Comparison of ENCODE assay signal across 8 cellular contexts in the genomic region with DNA sequence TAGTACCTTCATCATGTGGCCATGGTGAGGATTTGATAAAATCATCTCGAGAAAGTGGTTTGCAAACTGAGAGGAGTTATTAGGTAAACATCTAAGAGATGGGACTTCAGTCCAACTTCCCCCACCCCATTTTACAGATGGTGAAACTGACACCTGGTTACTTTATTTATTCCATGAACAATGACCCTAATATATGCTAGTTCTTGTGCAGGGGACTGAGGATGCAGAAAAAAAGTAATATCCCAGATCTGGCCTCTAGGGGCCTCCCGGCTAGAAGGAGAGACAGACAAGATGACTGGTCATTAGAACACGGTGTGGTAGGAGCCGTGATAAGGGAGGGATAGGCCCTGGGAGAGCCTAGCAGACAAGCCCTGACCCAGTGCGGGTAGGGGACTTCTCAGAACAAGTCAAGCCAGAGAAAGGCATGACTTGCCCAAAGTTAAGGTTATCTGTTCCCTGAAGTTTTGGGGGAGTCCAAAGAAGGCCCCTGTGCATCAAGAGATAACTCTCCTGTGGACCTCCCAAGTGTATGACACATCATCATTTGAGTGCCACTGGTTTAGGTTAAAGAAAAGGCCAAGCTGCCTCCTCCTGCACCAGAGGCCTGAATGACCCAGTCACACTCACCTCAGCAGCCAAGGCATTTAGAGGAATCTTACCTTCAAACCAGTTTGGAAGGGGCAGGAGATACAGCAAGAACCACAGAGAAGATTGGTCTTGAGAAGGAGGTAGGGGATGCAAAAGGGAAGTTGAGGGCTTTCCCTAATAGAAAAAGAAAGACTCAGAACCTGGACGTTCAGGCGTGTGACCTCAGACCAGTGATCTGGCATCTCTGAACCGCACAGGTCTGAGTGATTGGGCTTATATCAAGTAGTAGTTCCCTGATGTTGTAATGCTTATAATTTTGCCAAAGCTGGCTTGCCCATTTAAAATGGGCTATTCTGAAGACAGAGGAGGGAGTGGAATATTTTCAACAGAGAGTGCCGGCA. TPM values are rescaled to one million over a fixed set of nuclear protein-coding genes. Genes with fewer than 3 reads are reported as not detected.
DNase-seq lines count a peak whose midpoint lies in the region; ATAC-seq and TF ChIP-seq lines count a peak whose summit lies in the region.

No MANE protein-coding gene starts in this region.

- POLR2A ChIA-PET in SK-N-SH (lab: Yijun Ruan, JAX): interaction anchor here (0.9 kb wide), 1 partner anchor 44 kb away, joined by 3 read pairs; no protein-coding TSS in a partner anchor

- H3K36me3 Mint-ChIP-seq in chondrocyte (ENCODE audit: low read depth): peaks cover 4% of the 10 kb centered on the region

- H3K27me3 ChIP-seq in SK-N-SH (ENCODE audit: insufficient read depth) (no peaks in the 10 kb centered on the region), prostate gland (replicated peaks; ENCODE audit: insufficient read depth) (no peaks in the 10 kb centered on the region)

- TF ChIP-seq POLR2A in prostate gland (IDR thresholded peaks at IDR 0.05): no peak

- H3K36me3 ChIP-seq in SK-N-SH (replicated peaks in 1 of 2; ENCODE audit: control insufficient read depth in 1 of 2, insufficient read depth in 2 of 2, low read length in 1 of 2) (no peaks in the 10 kb centered on the region), prostate gland (no peaks in the 10 kb centered on the region)

- DNase-seq in SK-N-SH (peak; percentile 72), M059J (ENCODE audit: low read depth) (peak; percentile 36), chondrocyte (ENCODE audit: low spot score) (no peak), lung microvascular endothelial cell (ENCODE audit: low read depth in 2 of 2) (peak; percentile 28 to 65), prostate gland (ENCODE audit: low spot score) (no peak)
- no peak for DNase-seq in activated naive CD4-positive, alpha-beta T cell treated with Interleukin-2 at 50 U/mL for 16 hours

- H4K20me1 ChIP-seq in SK-N-SH (ENCODE audit: insufficient read depth): no peaks in the 10 kb centered on the region

- TF ChIP-seq EP300 in SK-N-SH (IDR thresholded peaks at IDR 0.05; ENCODE audit: borderline replicate concordance in 1 of 2, low read depth in 1 of 2, low read length in 1 of 2): no peak

- peak; percentile 24; the same call in 1 of the 2 replicates for TF ChIP-seq CTCF in SK-N-SH (IDR thresholded peaks at IDR 0.05)
- TF ChIP-seq CTCF in chondrocyte (IDR thresholded peaks at IDR 0.05): peak; percentile 74
- TF ChIP-seq CTCF in prostate gland (IDR thresholded peaks at IDR 0.05): peak in 1 of 4 experiments; percentile 16

- peak overlapping the region; percentile 7 for H3K27ac Mint-ChIP-seq in chondrocyte (ENCODE audit: unreplicated experiment)

- ATAC-seq in SK-N-SH treated with all-trans-retinoic acid at 6 μM for 48 hours (no peak), GM21515 (IDR thresholded peaks at IDR 0.05; ENCODE audit: unreplicated experiment) (no peak)

- H3K4me3 ChIP-seq in SK-N-SH (ENCODE audit: low read depth in 2 of 2, low read length in 1 of 2) (peak overlapping the region in 1 of 2 experiments; percentile 43; a peak in 1 of 4 replicates), prostate gland (peak overlapping the region in 1 of 2 donors; percentile 5)

- intact Hi-C loops in prostate gland (cut with DNase I): no loop called here

- no peaks in the 10 kb centered on the region for H3F3A ChIP-seq in SK-N-SH (replicated peaks; ENCODE audit: insufficient read depth)

- H3K9me2 ChIP-seq in SK-N-SH: no peaks in the 10 kb centered on the region

- 30% methylated on average over 9 of the region's 9 CpGs for WGBS in SK-N-SH (ENCODE audit: low lambda C conversion rate)
- WGBS in prostate gland: 56% methylated on average over 9 of the region's 9 CpGs

- H3K27me3 Mint-ChIP-seq in chondrocyte (ENCODE audit: low read depth): no peaks in the 10 kb centered on the region

- H3K4me1 ChIP-seq in SK-N-SH (ENCODE audit: control insufficient read depth in 1 of 2, insufficient read depth in 2 of 2, low read depth in 1 of 2, low read length in 1 of 2) (peaks cover 0 to 39% of the 10 kb centered on the region in 2 experiments; a peak in 2 of 4 replicates), prostate gland (replicated peaks) (no peaks in the 10 kb centered on the region)

- no peak overlapping the region for H3K4me2 ChIP-seq in SK-N-SH

- peaks cover 77% of the 10 kb centered on the region for H3K4me1 Mint-ChIP-seq in chondrocyte (ENCODE audit: low read depth)

- no peak overlapping the region for H3K9ac ChIP-seq in SK-N-SH

- H3K9me3 ChIP-seq in SK-N-SH (no peaks in the 10 kb centered on the region), prostate gland (no peaks in the 10 kb centered on the region)

- H3K79me2 ChIP-seq in SK-N-SH (ENCODE audit: insufficient read depth): no peaks in the 10 kb centered on the region

- H2AFZ ChIP-seq in SK-N-SH (ENCODE audit: low read depth): no peak overlapping the region

- H3K4me3 Mint-ChIP-seq in chondrocyte (ENCODE audit: unreplicated experiment): peak overlapping the region; percentile 87

- TF ChIP-seq RAD21 in SK-N-SH (IDR thresholded peaks at IDR 0.05; ENCODE audit: low read length): peak; percentile 61

- H3K9me3 Mint-ChIP-seq in chondrocyte (ENCODE audit: low read depth): peaks cover 5% of the 10 kb centered on the region

- H3K27ac ChIP-seq in SK-N-SH (ENCODE audit: low read depth in 2 of 2, low read length in 1 of 2) (peak overlapping the region in 1 of 2 experiments; percentile 87; a peak in 2 of 4 replicates), prostate gland (no peak overlapping the region)

- CTCF ChIA-PET in SK-N-SH (lab: Yijun Ruan, JAX): interaction anchor here (0.6 to 2.4 kb wide), 9 partner anchors 13 to 120 kb away, joined by 3 to 6 read pairs (median 4); no protein-coding TSS in a partner anchor

TF ChIP-seq in SK-N-SH, 30 proteins besides CTCF, POLR2A, EP300 and RAD21:
- no peak for TF ChIP-seq FOXJ3 (CRISPR knock-in tag; IDR thresholded peaks at IDR 0.05)
- TF ChIP-seq GABPA (IDR thresholded peaks at IDR 0.05; ENCODE audit: low read depth): no peak
- TF ChIP-seq, protein P1, sequence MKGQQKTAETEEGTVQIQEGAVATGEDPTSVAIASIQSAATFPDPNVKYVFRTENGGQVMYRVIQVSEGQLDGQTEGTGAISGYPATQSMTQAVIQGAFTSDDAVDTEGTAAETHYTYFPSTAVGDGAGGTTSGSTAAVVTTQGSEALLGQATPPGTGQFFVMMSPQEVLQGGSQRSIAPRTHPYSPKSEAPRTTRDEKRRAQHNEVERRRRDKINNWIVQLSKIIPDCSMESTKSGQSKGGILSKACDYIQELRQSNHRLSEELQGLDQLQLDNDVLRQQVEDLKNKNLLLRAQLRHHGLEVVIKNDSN (IDR thresholded peaks at IDR 0.05; ENCODE audit: borderline replicate concordance, low read depth): no peak
- peak; percentile 29; the same call in 1 of the 2 replicates for TF ChIP-seq SMC3 (IDR thresholded peaks at IDR 0.05; ENCODE audit: low read depth, low read length)
- TF ChIP-seq, protein P2, sequence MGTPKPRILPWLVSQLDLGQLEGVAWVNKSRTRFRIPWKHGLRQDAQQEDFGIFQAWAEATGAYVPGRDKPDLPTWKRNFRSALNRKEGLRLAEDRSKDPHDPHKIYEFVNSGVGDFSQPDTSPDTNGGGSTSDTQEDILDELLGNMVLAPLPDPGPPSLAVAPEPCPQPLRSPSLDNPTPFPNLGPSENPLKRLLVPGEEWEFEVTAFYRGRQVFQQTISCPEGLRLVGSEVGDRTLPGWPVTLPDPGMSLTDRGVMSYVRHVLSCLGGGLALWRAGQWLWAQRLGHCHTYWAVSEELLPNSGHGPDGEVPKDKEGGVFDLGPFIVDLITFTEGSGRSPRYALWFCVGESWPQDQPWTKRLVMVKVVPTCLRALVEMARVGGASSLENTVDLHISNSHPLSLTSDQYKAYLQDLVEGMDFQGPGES (IDR thresholded peaks at IDR 0.05; ENCODE audit: low read depth, low read length): no peak

TF ChIP-seq in SK-N-SH treated with all-trans-retinoic acid at 6 μM for 48 hours, 23 proteins besides CTCF, POLR2A, EP300 and RAD21 (continues in another document):
- TF ChIP-seq, protein P3, sequence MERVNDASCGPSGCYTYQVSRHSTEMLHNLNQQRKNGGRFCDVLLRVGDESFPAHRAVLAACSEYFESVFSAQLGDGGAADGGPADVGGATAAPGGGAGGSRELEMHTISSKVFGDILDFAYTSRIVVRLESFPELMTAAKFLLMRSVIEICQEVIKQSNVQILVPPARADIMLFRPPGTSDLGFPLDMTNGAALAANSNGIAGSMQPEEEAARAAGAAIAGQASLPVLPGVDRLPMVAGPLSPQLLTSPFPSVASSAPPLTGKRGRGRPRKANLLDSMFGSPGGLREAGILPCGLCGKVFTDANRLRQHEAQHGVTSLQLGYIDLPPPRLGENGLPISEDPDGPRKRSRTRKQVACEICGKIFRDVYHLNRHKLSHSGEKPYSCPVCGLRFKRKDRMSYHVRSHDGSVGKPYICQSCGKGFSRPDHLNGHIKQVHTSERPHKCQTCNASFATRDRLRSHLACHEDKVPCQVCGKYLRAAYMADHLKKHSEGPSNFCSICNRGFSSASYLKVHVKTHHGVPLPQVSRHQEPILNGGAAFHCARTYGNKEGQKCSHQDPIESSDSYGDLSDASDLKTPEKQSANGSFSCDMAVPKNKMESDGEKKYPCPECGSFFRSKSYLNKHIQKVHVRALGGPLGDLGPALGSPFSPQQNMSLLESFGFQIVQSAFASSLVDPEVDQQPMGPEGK (CRISPR knock-in tag; IDR thresholded peaks at IDR 0.05; ENCODE audit: borderline replicate concordance): no peak
- TF ChIP-seq, protein P4, sequence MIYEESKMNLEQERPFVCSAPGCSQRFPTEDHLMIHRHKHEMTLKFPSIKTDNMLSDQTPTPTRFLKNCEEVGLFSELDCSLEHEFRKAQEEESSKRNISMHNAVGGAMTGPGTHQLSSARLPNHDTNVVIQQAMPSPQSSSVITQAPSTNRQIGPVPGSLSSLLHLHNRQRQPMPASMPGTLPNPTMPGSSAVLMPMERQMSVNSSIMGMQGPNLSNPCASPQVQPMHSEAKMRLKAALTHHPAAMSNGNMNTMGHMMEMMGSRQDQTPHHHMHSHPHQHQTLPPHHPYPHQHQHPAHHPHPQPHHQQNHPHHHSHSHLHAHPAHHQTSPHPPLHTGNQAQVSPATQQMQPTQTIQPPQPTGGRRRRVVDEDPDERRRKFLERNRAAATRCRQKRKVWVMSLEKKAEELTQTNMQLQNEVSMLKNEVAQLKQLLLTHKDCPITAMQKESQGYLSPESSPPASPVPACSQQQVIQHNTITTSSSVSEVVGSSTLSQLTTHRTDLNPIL (CRISPR knock-in tag; IDR thresholded peaks at IDR 0.05; ENCODE audit: low read depth): no peak

RNA-seq across cellular contexts. Expression of a gene that starts 1.6 kb away (rescaled TPM):
- 0.15 and 0.31 TPM in 2 replicates for polyA plus RNA-seq in SK-N-SH (2012; rRNA removed)
- polyA plus RNA-seq in SK-N-SH (2012; cell fraction: cytosol; rRNA removed): 0.45 and 0.51 TPM in 2 replicates
- 0.10 and 0.35 TPM in 2 replicates for polyA plus RNA-seq in SK-N-SH (2012; cell fraction: nucleus; rRNA removed)
- 0.05 TPM in 1 of 2 replicates, not detected in the other for total RNA-seq in M059J (2014; rRNA removed; shearing (Covaris generic))
- total RNA-seq in chondrocyte (31.2 to 74.3 TPM (median 32.9 TPM) in 3 replicates), lung microvascular endothelial cell (under 0.01 TPM in 1 of 2 replicates, not detected in the other), prostate gland (1 to 10 TPM; 3.3 to 9.1 TPM)

Comparison
In these comparisons a context has a peak if more than half of its experiments do, and no peak if none do; other contexts are left out.
1. DNase-seq: peak in SK-N-SH (single experiment), M059J (single experiment) and lung microvascular endothelial cell (2 of 2); none in chondrocyte (single experiment), activated naive CD4-positive, alpha-beta T cell treated with Interleukin-2 at 50 U/mL for 16 hours (single experiment) and prostate gland (single experiment).